ENCODE assay signal across 23 cellular contexts in the genomic region with DNA sequence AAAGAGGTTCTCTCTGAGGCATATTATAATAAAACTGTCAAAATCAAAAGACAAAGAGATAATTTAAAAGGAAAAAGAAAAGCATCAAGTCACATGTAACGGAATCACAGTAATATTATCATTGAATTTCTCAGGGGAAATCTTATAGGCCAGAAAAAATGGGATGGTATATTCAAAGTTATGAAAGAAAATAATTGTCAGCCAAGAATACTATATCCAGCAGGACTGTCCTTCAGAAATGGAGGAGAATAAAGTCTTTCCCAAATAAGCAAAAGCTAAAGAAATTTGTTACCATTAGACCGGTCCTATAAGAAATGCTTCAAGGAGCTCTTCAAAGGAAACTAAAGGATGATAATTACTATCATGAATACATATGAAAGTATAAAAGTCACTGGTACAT.
"Had no signal": no experiment of that assay in that cellular context is flagged by ENCODE, and none has a peak within 500 bp of the region (broad histone marks: within the 10 kb centered on the region; RNA-seq: fewer than 3 reads in every experiment).

No MANE protein-coding gene starts in this region.

- H3K27ac ChIP-seq: colonic mucosa, coronary artery, dorsolateral prefrontal cortex, epithelial cell of prostate, esophagus muscularis mucosa, esophagus squamous epithelium, foreskin keratinocyte, gastrocnemius medialis, gastroesophageal sphincter, heart left ventricle, heart right ventricle had no signal

- DNase-seq: colonic mucosa; cortex of kidney; dermis blood vessel endothelial cell; dorsolateral prefrontal cortex; effector CD4-positive, alpha-beta T cell; effector CD8-positive, alpha-beta T cell; effector memory CD4-positive, alpha-beta T cell; effector memory CD8-positive, alpha-beta T cell; endodermal cell; erythroblast; esophagus squamous epithelium; foreskin fibroblast; foreskin keratinocyte; foreskin melanocyte; gastrocnemius medialis; glutamatergic neuron; head of caudate nucleus; heart left ventricle; heart right ventricle had no signal

- H3K4me1 ChIP-seq: colonic mucosa, esophagus muscularis mucosa, esophagus squamous epithelium, foreskin keratinocyte, gastrocnemius medialis, gastroesophageal sphincter, heart left ventricle, heart right ventricle had no signal

- H3K9me3 ChIP-seq: colonic mucosa, gastrocnemius medialis had no signal

- H3K36me3 ChIP-seq: colonic mucosa, esophagus muscularis mucosa, esophagus squamous epithelium, gastrocnemius medialis, gastroesophageal sphincter, heart left ventricle, heart right ventricle had no signal

- H3K4me3 ChIP-seq: colonic mucosa, coronary artery, dorsolateral prefrontal cortex, esophagus muscularis mucosa, esophagus squamous epithelium, gastroesophageal sphincter, heart left ventricle, heart right ventricle had no signal
